In the genomic region with DNA sequence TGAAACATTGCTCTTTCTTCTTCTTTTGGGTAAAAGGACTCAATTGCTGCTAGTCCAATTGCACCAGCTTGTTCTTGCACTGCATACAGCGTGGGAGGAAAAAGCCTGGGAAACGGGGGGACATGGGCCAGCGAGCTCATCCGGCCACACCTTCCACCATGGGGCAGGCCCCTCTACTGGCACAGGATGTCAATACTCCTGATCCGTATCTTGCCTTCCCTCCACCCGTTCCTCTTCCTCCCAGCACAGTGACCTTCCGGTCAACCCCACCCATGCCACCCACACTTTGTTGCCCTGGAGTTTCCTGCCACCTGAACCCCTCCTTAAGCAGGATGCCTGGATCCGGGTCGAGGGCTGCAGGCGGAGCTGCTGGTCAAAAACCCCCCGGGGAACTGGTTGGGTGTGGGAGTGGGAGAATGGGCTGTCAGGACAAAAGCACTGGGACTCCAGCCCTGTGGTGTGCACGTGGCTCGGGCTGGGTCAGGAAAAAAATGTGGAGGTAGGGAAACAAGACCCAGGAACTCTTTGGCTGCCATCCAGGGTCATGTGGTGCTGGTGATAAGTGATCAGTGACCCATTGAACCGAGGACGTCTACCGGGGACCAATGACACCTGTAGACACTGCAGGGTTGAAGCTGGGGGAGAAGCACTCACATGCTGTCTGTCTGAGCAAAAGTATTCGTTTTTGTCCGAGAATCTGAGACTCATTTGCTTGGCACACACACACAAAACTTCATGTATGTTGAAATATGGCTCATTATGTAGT, we compare ENCODE assay signal across 8 cellular contexts. TPM values are rescaled to one million over a fixed set of nuclear protein-coding genes. Genes with fewer than 3 reads are reported as not detected.
DNase-seq lines count a peak whose midpoint lies in the region; ATAC-seq and TF ChIP-seq lines count a peak whose summit lies in the region.

No MANE protein-coding gene starts in this region.

- H3K4me3 ChIP-seq in tibial artery = no peak overlapping the region

- H3K9me3 ChIP-seq in tibial artery = no peaks in the 10 kb centered on the region

- no peak for ATAC-seq in activated T-cell treated with anti-CD3 and anti-CD28 coated beads, Interleukin-2, amount 50 U/mL, for 4 hours
- ATAC-seq in left lobe of liver (peak; percentile 77), GM18502 (IDR thresholded peaks at IDR 0.05; ENCODE audit: poor library complexity, unreplicated experiment) (no peak), omental fat pad (ENCODE audit: low FRiP score) (no peak)

- H3K4me1 Mint-ChIP-seq in activated T-cell treated with anti-CD3 and anti-CD28 coated beads, Interleukin-2, amount 50 U/mL, for 4 hours (ENCODE audit: low read depth) = peaks cover 86% of the 10 kb centered on the region
- H3K4me1 Mint-ChIP-seq in activated naive CD4-positive, alpha-beta T cell treated with anti-CD3 and anti-CD28 coated beads, Interleukin-2, amount 50 U/mL, for 24 hours = peaks cover 87% of the 10 kb centered on the region

- no peak for DNase-seq in activated T-cell treated with anti-CD3 and anti-CD28 coated beads, Interleukin-2, amount 50 U/mL, for 4 hours
- DNase-seq in activated T-cell treated with anti-CD3 and anti-CD28 coated beads, Interleukin-2, amount 50 U/mL, for 1 hour = no peak
- DNase-seq in left lobe of liver (ENCODE audit: low spot score) = peak; percentile 95
- DNase-seq in tibial artery = peak; percentile 35 to 67
- no peak for DNase-seq in NCI-H510A (lab: John Stamatoyannopoulos, UW)
- DNase-seq in omental fat pad (ENCODE audit: low spot score) = no peak

- H3K27ac Mint-ChIP-seq in activated naive CD4-positive, alpha-beta T cell treated with anti-CD3 and anti-CD28 coated beads, Interleukin-2, amount 50 U/mL, for 24 hours = peak overlapping the region; percentile 96

- peaks cover 77% of the 10 kb centered on the region for H3K36me3 Mint-ChIP-seq in activated T-cell treated with anti-CD3 and anti-CD28 coated beads, Interleukin-2, amount 50 U/mL, for 4 hours (ENCODE audit: insufficient read depth)
- peaks cover 53% of the 10 kb centered on the region for H3K36me3 Mint-ChIP-seq in activated naive CD4-positive, alpha-beta T cell treated with anti-CD3 and anti-CD28 coated beads, Interleukin-2, amount 50 U/mL, for 24 hours

- intact Hi-C loops in tibial artery (cut with DNase I; ENCODE audit: low total_unique reads) = no loop called here

- H3K4me3 Mint-ChIP-seq in activated T-cell treated with anti-CD3 and anti-CD28 coated beads, Interleukin-2, amount 50 U/mL, for 4 hours = peak overlapping the region; percentile 71
- peak overlapping the region; percentile 82 for H3K4me3 Mint-ChIP-seq in activated naive CD4-positive, alpha-beta T cell treated with anti-CD3 and anti-CD28 coated beads, Interleukin-2, amount 50 U/mL, for 24 hours

- TF ChIP-seq CTCF in tibial artery (IDR thresholded peaks at IDR 0.05) (no peak), omental fat pad (IDR thresholded peaks at IDR 0.05) (no peak)

- H3K27me3 Mint-ChIP-seq in activated T-cell treated with anti-CD3 and anti-CD28 coated beads, Interleukin-2, amount 50 U/mL, for 4 hours (ENCODE audit: low read depth) = no peaks in the 10 kb centered on the region
- no peaks in the 10 kb centered on the region for H3K27me3 Mint-ChIP-seq in activated naive CD4-positive, alpha-beta T cell treated with anti-CD3 and anti-CD28 coated beads, Interleukin-2, amount 50 U/mL, for 24 hours

- no peaks in the 10 kb centered on the region for H3K36me3 ChIP-seq in tibial artery

- no peak overlapping the region for H3K27ac ChIP-seq in tibial artery

- peaks cover 0 to 2% of the 10 kb centered on the region in 2 donors for H3K27me3 ChIP-seq in tibial artery

- no peaks in the 10 kb centered on the region for H3K9me3 Mint-ChIP-seq in activated T-cell treated with anti-CD3 and anti-CD28 coated beads, Interleukin-2, amount 50 U/mL, for 4 hours
- H3K9me3 Mint-ChIP-seq in activated naive CD4-positive, alpha-beta T cell treated with anti-CD3 and anti-CD28 coated beads, Interleukin-2, amount 50 U/mL, for 24 hours = no peaks in the 10 kb centered on the region

- H3K4me1 ChIP-seq in tibial artery = peaks cover 0 to 6% (median 2%) of the 10 kb centered on the region in 4 donors

RNA-seq across cellular contexts. Expression of a gene that starts 8.2 kb away (rescaled TPM):
- total RNA-seq in activated T-cell treated with anti-CD3 and anti-CD28 coated beads, Interleukin-2, amount 50 U/mL, for 4 hours = 100 to 1,000 TPM; 639 to 698 (median 653) TPM
- total RNA-seq in left lobe of liver (1.3 TPM), omental fat pad (10 to 100 TPM in 1 of 4 donors, 1 to 10 TPM in 2, under 1 TPM in 1; 0.69 to 25.0 (median 7.1) TPM)

RNA-seq across cellular contexts. Expression of a gene that starts 34.8 kb away (rescaled TPM):
- total RNA-seq in activated T-cell treated with anti-CD3 and anti-CD28 coated beads, Interleukin-2, amount 50 U/mL, for 4 hours = 100 to 1,000 TPM; 231 to 261 (median 237) TPM
- total RNA-seq in left lobe of liver (24.3 TPM), omental fat pad (10 to 100 TPM; 58.2 to 97.9 (median 80.0) TPM)

Comparison
In these comparisons a context has a peak if more than half of its experiments do, and no peak if none do; other contexts are left out.
1. DNase-seq: peak in left lobe of liver (single experiment) and tibial artery (2 of 2); none in activated T-cell treated with anti-CD3 and anti-CD28 coated beads, Interleukin-2, amount 50 U/mL, for 4 hours (single experiment), activated T-cell treated with anti-CD3 and anti-CD28 coated beads, Interleukin-2, amount 50 U/mL, for 1 hour (single experiment), NCI-H510A (single experiment) and omental fat pad (single experiment).
2. RNA of a gene that starts 8.2 kb away (total RNA-seq): 639 to 698 TPM in activated T-cell treated with anti-CD3 and anti-CD28 coated beads, Interleukin-2, amount 50 U/mL, for 4 hours; 0.69 to 25.0 TPM in omental fat pad and 1.3 TPM in left lobe of liver (single experiment); every median in the first group is over 10 times any median in the second.